Comparison of ENCODE assay signal across 22 cellular contexts in the genomic region with DNA sequence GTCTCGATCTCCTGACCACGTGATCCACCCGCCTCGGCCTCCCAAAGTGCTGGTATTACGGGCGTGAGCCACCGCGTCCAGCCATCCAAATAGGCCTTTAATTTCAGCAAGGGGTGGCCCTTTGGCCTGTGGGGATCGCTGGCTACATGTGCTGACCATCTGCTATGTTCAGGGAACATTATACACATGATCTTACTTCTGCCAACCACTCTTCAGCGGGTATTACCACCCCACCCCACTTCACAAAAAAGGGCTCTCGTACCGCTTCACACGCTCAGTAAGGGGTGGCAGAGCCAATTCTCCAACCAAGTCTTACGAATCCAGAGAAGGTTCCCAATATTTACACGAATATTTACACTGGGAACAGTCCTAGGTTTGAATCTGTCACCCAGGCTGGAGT. TPM values are rescaled to one million over a fixed set of nuclear protein-coding genes. Genes with fewer than 3 reads are reported as not detected.
DNase-seq lines count a peak whose midpoint lies in the region; ATAC-seq and TF ChIP-seq lines count a peak whose summit lies in the region.
"Had no signal": no experiment of that assay in that cellular context is flagged by ENCODE, and none has a peak within 500 bp of the region (broad histone marks: within the 10 kb centered on the region; RNA-seq: fewer than 3 reads in every experiment).

No MANE protein-coding gene starts in this region.

- H3K36me3 ChIP-seq in mammary epithelial cell (ENCODE audit: insufficient read depth, low read length), result no peaks in the 10 kb centered on the region
- H3K36me3 ChIP-seq in RWPE2 (ENCODE audit: low read depth), result no peaks in the 10 kb centered on the region
- no peaks in the 10 kb centered on the region for H3K36me3 ChIP-seq in osteoblast (ENCODE audit: insufficient read depth, low read length)
- H3K36me3 ChIP-seq in SJCRH30, result no peaks in the 10 kb centered on the region
- H3K36me3 ChIP-seq: BLaER1 treated with 17β-estradiol and CSF1 and Interleukin-3, amounts not matched to agents 10 nM and 100 nM had no signal

- no peak for DNase-seq in mammary epithelial cell
- no peak for DNase-seq in MCF 10A (ENCODE audit: unreplicated experiment)
- DNase-seq in RWPE2 (ENCODE audit: low spot score), result no peak
- DNase-seq in cerebellum (ENCODE audit: low spot score), result peak; percentile 56
- peak; percentile 31 for DNase-seq in osteoblast (ENCODE audit: insufficient read length, low spot score, missing footprints)
- DNase-seq in SJCRH30, result no peak
- DNase-seq: AML-193; Caco-2; Calu3; CD4-positive, alpha-beta T cell; CD8-positive, alpha-beta T cell; DMS79 treated with DMSO at 0.1 percent for 48 hours; GDM1 had no signal

- H3K27ac ChIP-seq in mammary epithelial cell (ENCODE audit: insufficient read depth, low read depth, low read length), result no peak overlapping the region
- peak overlapping the region; percentile 47 for H3K27ac ChIP-seq in RWPE2 (ENCODE audit: poor library complexity, severe bottlenecking)
- no peak overlapping the region for H3K27ac ChIP-seq in osteoblast (ENCODE audit: low read depth, low read length)
- H3K27ac ChIP-seq in SJCRH30, result no peak overlapping the region
- H3K27ac ChIP-seq: 22Rv1; A549; BLaER1 treated with 17β-estradiol and CSF1 and Interleukin-3, amounts not matched to agents 10 nM and 100 nM; C4-2B had no signal

- no peaks in the 10 kb centered on the region for H3K27me3 ChIP-seq in mammary epithelial cell (ENCODE audit: insufficient read depth, low read length)
- H3K27me3 ChIP-seq in RWPE2 (ENCODE audit: insufficient read depth, poor library complexity, severe bottlenecking), result no peaks in the 10 kb centered on the region
- H3K27me3 ChIP-seq in osteoblast (ENCODE audit: insufficient read depth, low read length), result no peaks in the 10 kb centered on the region
- no peaks in the 10 kb centered on the region for H3K27me3 ChIP-seq in SJCRH30
- H3K27me3 ChIP-seq: BLaER1 treated with 17β-estradiol and CSF1 and Interleukin-3, amounts not matched to agents 10 nM and 100 nM had no signal

- CTCF ChIA-PET in mammary epithelial cell (lab: Charles Lee; ENCODE audit: low non-redundant PET) (no interaction called here), MCF 10A (lab: Yijun Ruan, JAX) (no interaction called here)

- peaks cover 11% of the 10 kb centered on the region for H3K27me3 Mint-ChIP-seq in MCF 10A (ENCODE audit: insufficient read depth, unreplicated experiment)

- intact Hi-C loops in mammary epithelial cell (cut with micrococcal nuclease), result loop anchor here (2.0 kb wide), 1 partner anchor 19 kb away; no protein-coding TSS in a partner anchor
- intact Hi-C loops in MCF 10A (cut with micrococcal nuclease), result no loop called here

- in situ Hi-C loops in mammary epithelial cell (cut with MboI; ENCODE audit: low sequenced_read_pairs in 2 of 2), result no loop called here

- dilution Hi-C loops in mammary epithelial cell (cut with HindIII; ENCODE audit: low sequenced_read_pairs), result loop anchor here (5.0 kb wide), 1 partner anchor 35 kb away; no protein-coding TSS in a partner anchor

- H3K4me3 ChIP-seq in mammary epithelial cell (replicated peaks in 1 of 3; ENCODE audit: insufficient read depth in 1 of 3, low read depth in 2 of 3, low read length in 3 of 3) (no peak overlapping the region), RWPE2 (ENCODE audit: severe bottlenecking) (no peak overlapping the region), osteoblast (ENCODE audit: insufficient read depth, low read length) (no peak overlapping the region), SJCRH30 (no peak overlapping the region)
- H3K4me3 ChIP-seq: A549; BLaER1 treated with 17β-estradiol and CSF1 and Interleukin-3, amounts not matched to agents 10 nM and 100 nM; GM12878 had no signal

- WGBS in mammary epithelial cell (ENCODE audit: low coverage, missing lambda C conversion rate), result 91% methylated on average over 15 of the region's 15 CpGs

- no peak for ATAC-seq in RWPE2 (ENCODE audit: low read depth)
- no peak for ATAC-seq in GM19467 (IDR thresholded peaks at IDR 0.05; ENCODE audit: unreplicated experiment)
- no peak for ATAC-seq in GM18909 (IDR thresholded peaks at IDR 0.05; ENCODE audit: poor library complexity, unreplicated experiment)
- ATAC-seq: CD8-positive, alpha-beta T cell; GM12878 had no signal

- H3K79me2 ChIP-seq in mammary epithelial cell (ENCODE audit: insufficient read depth, low read length) (no peaks in the 10 kb centered on the region), osteoblast (ENCODE audit: insufficient read depth, low read length) (no peaks in the 10 kb centered on the region)

- no peaks in the 10 kb centered on the region for H3K4me1 Mint-ChIP-seq in MCF 10A (ENCODE audit: insufficient read depth, unreplicated experiment)
- H3K4me1 Mint-ChIP-seq: B cell had no signal

- TF ChIP-seq CTCF in mammary epithelial cell (conservative IDR thresholded peaks at IDR 0.05 in 1 of 2, IDR thresholded peaks at IDR 0.05 in 1 of 2; ENCODE audit: extremely low read depth in 1 of 2, insufficient read depth in 1 of 2, low read depth in 1 of 2, low read length in 2 of 2) (no peak), MCF 10A (IDR thresholded peaks at IDR 0.05; ENCODE audit: unreplicated experiment) (no peak), RWPE2 (IDR thresholded peaks at IDR 0.05; ENCODE audit: poor library complexity, severe bottlenecking) (no peak), osteoblast (IDR thresholded peaks at IDR 0.05; ENCODE audit: extremely low read depth, low read depth, low read length) (no peak)

- no peak overlapping the region for H3K9ac ChIP-seq in mammary epithelial cell (ENCODE audit: insufficient read depth, low read length)
- H3K9ac ChIP-seq: BLaER1 treated with 17β-estradiol and CSF1 and Interleukin-3, amounts not matched to agents 10 nM and 100 nM had no signal

- H3K4me2 ChIP-seq in mammary epithelial cell (ENCODE audit: insufficient read depth, low read depth, low read length) (no peak overlapping the region), osteoblast (ENCODE audit: insufficient read depth, low read length) (no peak overlapping the region)
- H3K4me2 ChIP-seq: A549; BLaER1 treated with 17β-estradiol and CSF1 and Interleukin-3, amounts not matched to agents 10 nM and 100 nM had no signal

- H3K4me3 Mint-ChIP-seq in MCF 10A (ENCODE audit: unreplicated experiment), result no peak overlapping the region
- H3K4me3 Mint-ChIP-seq: B cell; CD4-positive, alpha-beta T cell; CD8-positive, alpha-beta T cell had no signal

- H3K9me3 ChIP-seq in mammary epithelial cell (replicated peaks; ENCODE audit: insufficient read depth, low read length), result no peaks in the 10 kb centered on the region
- H3K9me3 ChIP-seq in RWPE2 (ENCODE audit: severe bottlenecking), result no peaks in the 10 kb centered on the region
- no peaks in the 10 kb centered on the region for H3K9me3 ChIP-seq in osteoblast (ENCODE audit: low read depth, low read length)
- H3K9me3 ChIP-seq in SJCRH30 (replicated peaks), result no peaks in the 10 kb centered on the region
- H3K9me3 ChIP-seq: A549; BLaER1 treated with 17β-estradiol and CSF1 and Interleukin-3, amounts not matched to agents 10 nM and 100 nM; Caco-2 had no signal

- no peaks in the 10 kb centered on the region for H3K9me3 Mint-ChIP-seq in MCF 10A (ENCODE audit: unreplicated experiment)
- H3K9me3 Mint-ChIP-seq: CD4-positive, alpha-beta T cell; CD8-positive, alpha-beta T cell had no signal

- H3K27ac Mint-ChIP-seq in MCF 10A (ENCODE audit: low read depth, unreplicated experiment), result no peak overlapping the region
- H3K27ac Mint-ChIP-seq: B cell; CD4-positive, alpha-beta T cell; CD8-positive, alpha-beta T cell had no signal

- H3K4me1 ChIP-seq in mammary epithelial cell (ENCODE audit: insufficient read depth, low read length) (peaks cover 4% of the 10 kb centered on the region), RWPE2 (ENCODE audit: insufficient read depth, poor library complexity, severe bottlenecking) (peaks cover 4% of the 10 kb centered on the region), osteoblast (ENCODE audit: insufficient read depth, low read length) (no peaks in the 10 kb centered on the region), SJCRH30 (no peaks in the 10 kb centered on the region)
- H3K4me1 ChIP-seq: A549, Caco-2 had no signal

- BruUV-seq in mammary epithelial cell (replicated peaks; lab: Mats Ljungman, UMichigan) (no TSS peak), MCF 10A (replicated peaks; lab: Mats Ljungman, UMichigan) (no TSS peak)

- peak overlapping the region; percentile 1 for H2AFZ ChIP-seq in mammary epithelial cell (ENCODE audit: low read depth, low read length)
- H2AFZ ChIP-seq in osteoblast (ENCODE audit: low read length), result no peak overlapping the region

- POLR2A ChIA-PET in MCF 10A (lab: Yijun Ruan, JAX), result interaction anchor here (1.1 kb wide), 1 partner anchor 16 kb away, joined by 3 read pairs; no protein-coding TSS in a partner anchor

- no peaks in the 10 kb centered on the region for H3K36me3 Mint-ChIP-seq in MCF 10A (ENCODE audit: insufficient read depth, unreplicated experiment)
- H3K36me3 Mint-ChIP-seq: CD8-positive, alpha-beta T cell had no signal

- H4K20me1 ChIP-seq in mammary epithelial cell (ENCODE audit: insufficient read depth, low read length), result no peaks in the 10 kb centered on the region
- H4K20me1 ChIP-seq in osteoblast (ENCODE audit: insufficient read depth, low read length), result no peaks in the 10 kb centered on the region
- H4K20me1 ChIP-seq: BLaER1 treated with 17β-estradiol and CSF1 and Interleukin-3, amounts not matched to agents 10 nM and 100 nM had no signal

RNA-seq across cellular contexts. Expression of a gene that starts 11.8 kb away (rescaled TPM):
- total RNA-seq in mammary epithelial cell, result under 1 TPM in 1 of 2 donors, not detected in 1; 0.09 TPM
- 0.02 TPM for polyA plus RNA-seq in mammary epithelial cell
- not detected for polyA minus RNA-seq in mammary epithelial cell
- not detected in 2 replicates for total RNA-seq in MCF 10A (2022)
- total RNA-seq in cerebellum, result 1.2 TPM
- total RNA-seq in osteoblast, result not detected in 2 replicates
- not detected in 2 replicates for total RNA-seq in SJCRH30 (2014; rRNA removed; shearing (Covaris generic))
- total RNA-seq: A172, B cell, Calu3, GM12878 had no signal
- polyA plus RNA-seq: GM12878 had no signal

RNA-seq across cellular contexts. Expression of a gene that starts 26.1 kb away (rescaled TPM):
- total RNA-seq in mammary epithelial cell, result 10 to 100 TPM; 64.2 to 97.0 TPM
- 55.9 TPM for polyA plus RNA-seq in mammary epithelial cell
- polyA minus RNA-seq in mammary epithelial cell, result 36.9 TPM
- total RNA-seq in MCF 10A (2022), result 66.6 and 80.4 TPM in 2 replicates
- 30.2 TPM for total RNA-seq in cerebellum
- 36.2 and 41.6 TPM in 2 replicates for total RNA-seq in osteoblast
- 33.9 and 42.5 TPM in 2 replicates for total RNA-seq in SJCRH30 (2014; rRNA removed; shearing (Covaris generic))

RNA-seq across cellular contexts. Expression of a gene that starts 58.5 kb away (rescaled TPM):
- total RNA-seq in mammary epithelial cell (10 to 100 TPM; 22.3 to 41.2 TPM), MCF 10A (2022) (33.8 and 40.2 TPM in 2 replicates), cerebellum (17.3 TPM), osteoblast (2.7 and 2.9 TPM in 2 replicates)
- 25.0 TPM for polyA plus RNA-seq in mammary epithelial cell
- polyA minus RNA-seq in mammary epithelial cell, result 47.0 TPM
- 6.0 and 7.4 TPM in 2 replicates for total RNA-seq in SJCRH30 (2014; rRNA removed; shearing (Covaris generic))

Comparison
In these comparisons a context has a peak if more than half of its experiments do, and no peak if none do; other contexts are left out.
1. DNase-seq: peak in cerebellum (single experiment) and osteoblast (single experiment); none in mammary epithelial cell (single experiment), MCF 10A (single experiment), RWPE2 (single experiment) and SJCRH30 (0 of 2).